Comparison of ENCODE assay signal across 8 cellular contexts in the genomic region with DNA sequence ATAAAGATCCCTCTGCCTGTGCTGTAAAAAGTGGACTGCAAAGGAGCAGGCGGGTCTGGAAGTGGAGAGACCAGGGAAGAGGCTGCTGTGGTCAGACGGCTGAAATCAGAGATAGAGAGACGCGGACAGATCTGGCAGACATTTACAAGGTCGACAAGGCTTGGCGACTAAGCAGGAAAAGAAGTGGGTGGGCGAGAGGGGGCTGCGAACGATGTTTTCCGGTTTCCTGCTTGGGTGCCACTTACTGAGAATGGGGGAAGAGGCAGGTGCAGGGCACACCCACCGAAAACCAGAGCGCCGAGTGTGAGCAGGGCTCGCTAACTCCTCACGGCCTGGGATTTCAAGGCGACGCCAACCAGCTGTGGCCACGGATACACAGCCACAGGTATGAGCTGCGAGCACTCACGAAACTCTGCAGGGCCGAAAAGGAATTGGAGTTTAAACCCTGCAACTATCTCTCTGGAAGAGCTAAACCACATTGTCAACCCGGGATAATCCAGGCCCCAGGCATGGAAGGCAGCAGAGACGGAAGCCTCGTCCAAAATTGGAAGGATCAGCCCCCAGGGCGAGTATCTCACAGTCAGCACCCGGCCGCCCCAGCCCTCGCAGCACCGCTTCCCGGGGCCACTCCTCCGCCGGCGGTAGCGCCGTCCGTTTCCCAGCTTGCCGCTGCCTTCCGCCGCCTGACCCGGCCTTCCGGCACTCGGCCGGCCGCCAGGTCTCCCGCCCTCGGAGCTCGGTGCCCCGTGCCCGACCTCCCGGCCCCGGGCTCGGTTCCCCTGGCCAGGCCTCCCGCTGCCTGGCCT. TPM values are rescaled to one million over a fixed set of nuclear protein-coding genes. Genes with fewer than 3 reads are reported as not detected.
DNase-seq lines count a peak whose midpoint lies in the region; ATAC-seq and TF ChIP-seq lines count a peak whose summit lies in the region.

No MANE protein-coding gene starts in this region.

- H3K4me1 ChIP-seq in left lung = peaks cover 22 to 64% of the 10 kb centered on the region in 2 donors

- peak; percentile 54 for DNase-seq in EL
- DNase-seq in activated CD4-positive, alpha-beta T cell treated with anti-CD3 and anti-CD28 coated beads for 48 hours = peak; percentile 55
- DNase-seq in dedifferentiated amniotic fluid mesenchymal stem cell (ENCODE audit: extremely low spot score) = peak; percentile 26
- DNase-seq in left lung = peak; percentile 76 to 93
- DNase-seq in stimulated activated CD4-positive, alpha-beta T cell treated with anti-CD3 and anti-CD28 coated beads, Interleukin-2, amount 100 ng/mL, for 24 hours = peak; percentile 47 to 57
- no peak for DNase-seq in NCI-H1048 (lab: John Stamatoyannopoulos, UW)

- no peak for TF ChIP-seq CTCF in left lung (IDR thresholded peaks at IDR 0.05)

- H3K36me3 ChIP-seq in KOPT-K1 (ENCODE audit: insufficient read depth, low read length) = peaks cover 46% of the 10 kb centered on the region
- peaks cover 0 to 4% of the 10 kb centered on the region in 2 donors for H3K36me3 ChIP-seq in left lung

- no peaks in the 10 kb centered on the region for H3K9me3 ChIP-seq in KOPT-K1 (ENCODE audit: insufficient read depth, low read length, poor library complexity, severe bottlenecking)
- no peaks in the 10 kb centered on the region for H3K9me3 ChIP-seq in left lung

- no peaks in the 10 kb centered on the region for H3K27me3 ChIP-seq in left lung

- peak; percentile 28 for ATAC-seq in GM21529 (IDR thresholded peaks at IDR 0.05; ENCODE audit: unreplicated experiment)
- peak; percentile 57 for ATAC-seq in left lung

- H3K4me3 ChIP-seq in left lung = peak overlapping the region; percentile 72 to 82

- H3K27ac ChIP-seq in KOPT-K1 (ENCODE audit: low read depth, low read length, poor library complexity, severe bottlenecking) = peak overlapping the region; percentile 86
- H3K27ac ChIP-seq in left lung = peak overlapping the region; percentile 96 to 97

- intact Hi-C loops in left lung (cut with DNase I) = no loop called here

RNA-seq across cellular contexts. Expression of a gene that starts 0.8 kb away (rescaled TPM):
- total RNA-seq in left lung = 10 to 100 TPM; 19.1 to 23.5 TPM

RNA-seq across cellular contexts. Expression of a gene that starts 1.1 kb away (rescaled TPM):
- 10 to 100 TPM; 11.8 to 15.8 TPM for total RNA-seq in left lung
